Comparison of ENCODE assay signal across 10 cellular contexts in the genomic region with DNA sequence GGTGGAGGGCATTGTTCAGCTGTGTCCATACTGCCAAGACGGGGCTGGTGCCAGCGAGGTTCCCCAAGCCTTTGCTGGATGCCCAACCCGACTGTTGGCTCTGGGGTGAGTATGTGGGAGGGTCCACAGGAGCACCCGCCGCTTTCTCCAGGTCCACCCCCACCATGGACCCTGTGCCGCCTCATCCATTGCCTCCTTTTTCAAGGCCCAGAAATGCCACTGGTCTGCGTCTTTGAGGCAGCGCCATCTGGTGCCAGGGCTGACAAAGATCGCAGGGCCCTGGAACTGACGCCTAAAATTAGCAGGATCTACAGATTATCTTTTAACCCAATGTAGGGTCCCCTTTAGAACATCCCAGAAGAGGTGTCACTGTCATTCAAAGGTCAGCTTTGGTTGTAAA. TPM values are rescaled to one million over a fixed set of nuclear protein-coding genes. Genes with fewer than 3 reads are reported as not detected.
DNase-seq lines count a peak whose midpoint lies in the region; ATAC-seq and TF ChIP-seq lines count a peak whose summit lies in the region.
"Had no signal": no experiment of that assay in that cellular context is flagged by ENCODE, and none has a peak within 500 bp of the region (broad histone marks: within the 10 kb centered on the region; RNA-seq: fewer than 3 reads in every experiment).

No MANE protein-coding gene starts in this region.

- H4K20me1 ChIP-seq in BLaER1: peaks cover 88% of the 10 kb centered on the region

- H3K4me3 ChIP-seq in BLaER1 (no peak overlapping the region), mucosa of descending colon (no peak overlapping the region)

- peaks cover 98% of the 10 kb centered on the region for H3K4me1 ChIP-seq in BLaER1
- H3K4me1 ChIP-seq in mucosa of descending colon (ENCODE audit: low read depth): peaks cover 59% of the 10 kb centered on the region

- H3K9ac ChIP-seq in BLaER1: no peak overlapping the region

- ATAC-seq in mucosa of descending colon (no peak), GM21515 (IDR thresholded peaks at IDR 0.05; ENCODE audit: unreplicated experiment) (no peak), HG02981 (IDR thresholded peaks at IDR 0.05; ENCODE audit: unreplicated experiment) (no peak)

- DNase-seq in HUDEP-2 (lab: John Stamatoyannopoulos, UW; ENCODE audit: unreplicated experiment in 76 of 76) (peak in 44 of 76 experiments; percentile 21 to 66 (median 43)), mucosa of descending colon (peak in 2 of 3 donors; percentile 70 to 74), OCI-M1 (lab: John Stamatoyannopoulos, UW) (no peak)
- DNase-seq in effector CD8-positive, alpha-beta T cell (lab: John Stamatoyannopoulos, UW): no peak
- DNase-seq: NCI-H446 treated with DMSO at 0.1 percent for 48 hours had no signal

- H3K9me3 Mint-ChIP-seq in brain: peaks cover 0 to 7% (median 0%) of the 10 kb centered on the region in 5 experiments
- H3K9me3 Mint-ChIP-seq: central memory CD8-positive, alpha-beta T cell had no signal

- no peak overlapping the region for H3K27ac ChIP-seq in BLaER1

- H3K4me2 ChIP-seq in BLaER1: peak overlapping the region; percentile 98

- intact Hi-C loops in mucosa of descending colon (cut with DNase I, micrococcal nuclease): loop anchor here in 1 of 2 donors (5.0 kb wide), 1 partner anchor 43 kb away; no protein-coding TSS in a partner anchor

- H3K9me3 ChIP-seq in BLaER1 (no peaks in the 10 kb centered on the region), mucosa of descending colon (no peaks in the 10 kb centered on the region)

- H3K27ac Mint-ChIP-seq in brain: peak overlapping the region in 3 of 5 experiments; percentile 91 to 98 (median 96)

- H3K36me3 ChIP-seq in BLaER1 (peaks cover 57% of the 10 kb centered on the region), mucosa of descending colon (ENCODE audit: low read depth) (no peaks in the 10 kb centered on the region)

- H3K27me3 Mint-ChIP-seq in brain: peaks cover 90% of the 10 kb centered on the region

- peaks cover 6% of the 10 kb centered on the region for H3K27me3 ChIP-seq in BLaER1

- TF ChIP-seq CTCF in brain (conservative IDR thresholded peaks at IDR 0.05) (peak; percentile 20 to 21), mucosa of descending colon (IDR thresholded peaks at IDR 0.05) (no peak)

- peak overlapping the region in 3 of 5 experiments; percentile 78 to 95 (median 93) for H3K4me3 Mint-ChIP-seq in brain
- H3K4me3 Mint-ChIP-seq: central memory CD8-positive, alpha-beta T cell had no signal

- H3K4me1 Mint-ChIP-seq in brain: peaks cover 64% of the 10 kb centered on the region
- H3K4me1 Mint-ChIP-seq: central memory CD8-positive, alpha-beta T cell had no signal

- peaks cover 28% of the 10 kb centered on the region for H3K36me3 Mint-ChIP-seq in brain

RNA-seq across cellular contexts. Expression of gene NFIX, which starts 34.6 kb away (rescaled TPM):
- 239 TPM for polyA plus RNA-seq in brain (ENCODE audit: insufficient read depth, low read depth, low replicate concordance)
- total RNA-seq in mucosa of descending colon: 100 to 1,000 TPM in 1 of 3 donors, 10 to 100 TPM in 2; 59.4 to 238 (median 64.6) TPM

Comparison
In these comparisons a context has a peak if more than half of its experiments do, and no peak if none do; other contexts are left out.
1. DNase-seq: peak in HUDEP-2 (44 of 76) and mucosa of descending colon (2 of 3); none in effector CD8-positive, alpha-beta T cell (single experiment) and OCI-M1 (single experiment).